ENCODE assay signal across 1 cellular context in genomic region chrX:37685452-37686347, GRCh38.
TF ChIP-seq lines count a peak whose summit lies in the region.

A gene with protein sequence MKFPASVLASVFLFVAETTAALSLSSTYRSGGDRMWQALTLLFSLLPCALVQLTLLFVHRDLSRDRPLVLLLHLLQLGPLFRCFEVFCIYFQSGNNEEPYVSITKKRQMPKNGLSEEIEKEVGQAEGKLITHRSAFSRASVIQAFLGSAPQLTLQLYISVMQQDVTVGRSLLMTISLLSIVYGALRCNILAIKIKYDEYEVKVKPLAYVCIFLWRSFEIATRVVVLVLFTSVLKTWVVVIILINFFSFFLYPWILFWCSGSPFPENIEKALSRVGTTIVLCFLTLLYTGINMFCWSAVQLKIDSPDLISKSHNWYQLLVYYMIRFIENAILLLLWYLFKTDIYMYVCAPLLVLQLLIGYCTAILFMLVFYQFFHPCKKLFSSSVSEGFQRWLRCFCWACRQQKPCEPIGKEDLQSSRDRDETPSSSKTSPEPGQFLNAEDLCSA (plus strand): TSS chrX:37685791. CDS start chrX:37685962, 171 bp downstream.

TF ChIP-seq in SK-N-SH, 30 proteins besides CTCF, POLR2A, EP300 and RAD21 (continued from another document):
- TF ChIP-seq FOXJ3 (CRISPR knock-in tag; IDR thresholded peaks at IDR 0.05) (no peak), MXI1 (IDR thresholded peaks at IDR 0.05; ENCODE audit: low read depth, low read length) (no peak), NFIC (IDR thresholded peaks at IDR 0.05; ENCODE audit: borderline replicate concordance) (no peak), USF1 (IDR thresholded peaks at IDR 0.05; ENCODE audit: borderline replicate concordance, low read depth) (no peak), RXRA (IDR thresholded peaks at IDR 0.05; ENCODE audit: borderline replicate concordance, low read depth) (no peak), ELF1 (IDR thresholded peaks at IDR 0.05) (no peak), EZH2phosphoT487 (IDR thresholded peaks at IDR 0.05; ENCODE audit: borderline replicate concordance, low read depth) (no peak), ZBTB33 (IDR thresholded peaks at IDR 0.05; ENCODE audit: borderline replicate concordance, low read depth) (no peak), TEAD4 (IDR thresholded peaks at IDR 0.05; ENCODE audit: borderline replicate concordance, insufficient read depth) (no peak)
